ENCODE assay signal across 8 cellular contexts in genomic region chr2:73283545-73284295, GRCh38. TPM values are rescaled to one million over a fixed set of nuclear protein-coding genes. Genes with fewer than 3 reads are reported as not detected.
DNase-seq lines count a peak whose midpoint lies in the region; ATAC-seq and TF ChIP-seq lines count a peak whose summit lies in the region.

No MANE protein-coding gene starts in this region.

- intact Hi-C loops in upper lobe of right lung (cut with DNase I): no loop called here

- no peak for TF ChIP-seq POLR2A in Peyer's patch (IDR thresholded peaks at IDR 0.05)

- TF ChIP-seq CTCF in Peyer's patch (IDR thresholded peaks at IDR 0.05): no peak
- TF ChIP-seq CTCF in choroid plexus epithelial cell (conservative IDR thresholded peaks at IDR 0.05; ENCODE audit: low read depth, low read length): no peak
- TF ChIP-seq CTCF in upper lobe of right lung (IDR thresholded peaks at IDR 0.05): no peak

- peak; percentile 21 to 24 for ATAC-seq in activated CD4-positive, CD25-positive, alpha-beta regulatory T cell treated with anti-CD3 and anti-CD28 coated beads, Interleukin-2, amount 50 U/mL, for 24 hours
- ATAC-seq in HG02884 (IDR thresholded peaks at IDR 0.05; ENCODE audit: unreplicated experiment): peak; percentile 13
- peak; percentile 11 for ATAC-seq in upper lobe of right lung
- ATAC-seq in HG03565 (IDR thresholded peaks at IDR 0.05; ENCODE audit: unreplicated experiment): no peak

- H3K4me3 ChIP-seq in Peyer's patch (peak overlapping the region; percentile 44 to 78 (median 59)), choroid plexus epithelial cell (ENCODE audit: low read depth, low read length) (peak overlapping the region; percentile 64), mesodermal cell (ENCODE audit: extremely low read depth, insufficient read depth, low read length, poor library complexity, severe bottlenecking) (peak overlapping the region; percentile 58), upper lobe of right lung (peak overlapping the region; percentile 72)

- H3K36me3 ChIP-seq in Peyer's patch (no peaks in the 10 kb centered on the region), mesodermal cell (ENCODE audit: control insufficient read depth, insufficient read depth, low read length) (no peaks in the 10 kb centered on the region), upper lobe of right lung (no peaks in the 10 kb centered on the region)

- H3K27me3 ChIP-seq in Peyer's patch (no peaks in the 10 kb centered on the region), upper lobe of right lung (peaks cover 13% of the 10 kb centered on the region)

- 17 to 34% methylated on average over 4 to 7 of the region's 43 CpGs for WGBS in mesodermal cell (ENCODE audit: insufficient coverage in 2 of 2), 2 experiments

- peak overlapping the region in 2 of 4 donors; percentile 52 to 86 for H3K27ac ChIP-seq in Peyer's patch
- H3K27ac ChIP-seq in mesodermal cell (ENCODE audit: low read depth, low read length, severe bottlenecking): no peak overlapping the region
- H3K27ac ChIP-seq in upper lobe of right lung: no peak overlapping the region

- no peak for DNase-seq in activated CD4-positive, CD25-positive, alpha-beta regulatory T cell (lab: John Stamatoyannopoulos, UW)
- DNase-seq in Peyer's patch (peak in 2 of 3 donors; percentile 20 to 45), choroid plexus epithelial cell (ENCODE audit: low read depth) (no peak), upper lobe of right lung (no peak)

- no peaks in the 10 kb centered on the region for H3K9me3 ChIP-seq in Peyer's patch
- H3K9me3 ChIP-seq in mesodermal cell (ENCODE audit: control insufficient read depth, low read length): no peaks in the 10 kb centered on the region
- H3K9me3 ChIP-seq in upper lobe of right lung: no peaks in the 10 kb centered on the region

- H3K4me1 ChIP-seq in Peyer's patch: peaks cover 0 to 15% (median 3%) of the 10 kb centered on the region in 4 donors
- H3K4me1 ChIP-seq in mesodermal cell (ENCODE audit: control insufficient read depth, insufficient read depth, low read length, poor library complexity, severe bottlenecking): no peaks in the 10 kb centered on the region
- peaks cover 15% of the 10 kb centered on the region for H3K4me1 ChIP-seq in upper lobe of right lung

RNA-seq across cellular contexts. Expression of gene FBXO41, which starts 0.6 kb away (rescaled TPM):
- total RNA-seq in Peyer's patch (10 to 100 TPM in 1 of 4 donors, 1 to 10 TPM in 3; 1.8 to 12.4 (median 5.7) TPM), upper lobe of right lung (2.1 TPM)
- polyA plus RNA-seq in mesodermal cell (2013, experiment 1 of 2): 3.2 TPM
- 2.3 TPM for polyA plus RNA-seq in mesodermal cell (2013, experiment 2 of 2)

RNA-seq across cellular contexts. Expression of gene EGR4, which starts 9.6 kb away (rescaled TPM):
- total RNA-seq in Peyer's patch (not detected), upper lobe of right lung (not detected)
- polyA plus RNA-seq in mesodermal cell (2013, experiment 1 of 2): not detected
- polyA plus RNA-seq in mesodermal cell (2013, experiment 2 of 2): not detected

RNA-seq across cellular contexts. Expression of gene CCT7, which starts 49.6 kb away (rescaled TPM):
- total RNA-seq in Peyer's patch (100 to 1,000 TPM in 2 of 4 donors, 10 to 100 TPM in 2; 83.5 to 131 (median 95.6) TPM), upper lobe of right lung (152 TPM)
- 265 TPM for polyA plus RNA-seq in mesodermal cell (2013, experiment 1 of 2)
- polyA plus RNA-seq in mesodermal cell (2013, experiment 2 of 2): 246 TPM

RNA-seq across cellular contexts. Expression of gene PRADC1, which starts 50.7 kb away (rescaled TPM):
- total RNA-seq in Peyer's patch (10 to 100 TPM; 30.5 to 69.9 (median 41.4) TPM), upper lobe of right lung (15.5 TPM)
- 20.7 TPM for polyA plus RNA-seq in mesodermal cell (2013, experiment 1 of 2)
- 15.0 TPM for polyA plus RNA-seq in mesodermal cell (2013, experiment 2 of 2)

Comparison
In these comparisons a context has a peak if more than half of its experiments do, and no peak if none do; other contexts are left out.
1. DNase-seq: peak in Peyer's patch (2 of 3); none in activated CD4-positive, CD25-positive, alpha-beta regulatory T cell (0 of 4), choroid plexus epithelial cell (single experiment) and upper lobe of right lung (single experiment).
2. Peak in every context shown above with its lines, with median percentiles within 50 percentile points of each other: H3K4me3 ChIP-seq.